ENCODE assay signal across 1 cellular context in the genomic region with DNA sequence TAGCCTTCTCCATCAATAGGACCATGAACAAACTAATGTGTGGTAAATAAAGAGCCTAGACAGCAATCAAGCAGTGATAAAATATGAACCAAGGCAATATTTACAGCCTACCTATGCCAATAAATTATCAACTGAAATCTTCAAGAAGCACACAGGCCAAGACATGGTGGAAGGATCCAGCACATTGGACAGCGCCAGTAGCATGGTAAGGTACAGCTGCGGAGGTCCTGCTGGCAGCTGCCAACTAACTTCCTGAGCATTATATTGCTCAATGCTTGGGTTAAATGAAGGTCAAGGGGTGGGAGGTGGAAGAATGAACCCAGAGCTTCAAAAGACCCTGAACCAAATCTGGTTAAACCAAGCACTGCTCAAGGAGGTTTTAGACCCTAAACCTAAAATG.
TF ChIP-seq lines count a peak whose summit lies in the region.

No MANE protein-coding gene starts in this region.

TF ChIP-seq in H1, 55 proteins besides CTCF, POLR2A, EP300 and RAD21:
- TF ChIP-seq YY1 (IDR thresholded peaks at IDR 0.05; ENCODE audit: low read depth, low read length), result no peak
- TF ChIP-seq CEBPB (IDR thresholded peaks at IDR 0.05; ENCODE audit: low read depth, low read length), result peak; percentile 73; the same call in 1 of the 2 replicates
- 0 out of 4 replicates have a peak, but pooled peaks of 1 of the 2 experiments have one; percentile 48 for TF ChIP-seq SIN3A (conservative IDR thresholded peaks at IDR 0.05 in 1 of 2, IDR thresholded peaks at IDR 0.05 in 1 of 2; ENCODE audit: low read depth in 1 of 2, low read length in 2 of 2)
